Comparison of ENCODE assay signal across 1 cellular context in the genomic region with DNA sequence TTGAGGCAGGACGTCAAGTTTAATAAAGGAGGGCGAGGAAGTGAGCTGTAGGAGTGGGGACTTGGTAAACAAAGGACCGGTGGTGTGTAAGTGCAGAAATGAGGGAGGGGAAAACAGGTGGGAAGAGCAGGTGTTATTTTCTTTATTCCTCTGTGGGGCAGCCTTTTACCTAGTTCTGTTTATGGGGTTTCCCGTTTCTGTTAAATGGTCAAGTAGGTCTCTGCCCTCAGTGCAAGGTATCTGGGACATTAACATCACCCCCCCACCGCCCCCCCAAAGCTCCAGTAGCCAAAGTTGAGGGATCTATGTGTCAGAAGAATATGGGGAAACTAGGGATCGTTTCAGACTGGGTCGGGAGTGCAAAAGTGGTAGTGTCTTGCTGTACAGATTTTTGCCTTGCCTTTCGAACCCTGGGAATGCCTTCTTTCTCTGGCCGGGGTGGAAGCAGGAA.
TF ChIP-seq lines count a peak whose summit lies in the region.

No MANE protein-coding gene starts in this region.

TF ChIP-seq in WTC11, 78 proteins besides CTCF, POLR2A, EP300 and RAD21 (continued from another document):
- TF ChIP-seq, protein P1, sequence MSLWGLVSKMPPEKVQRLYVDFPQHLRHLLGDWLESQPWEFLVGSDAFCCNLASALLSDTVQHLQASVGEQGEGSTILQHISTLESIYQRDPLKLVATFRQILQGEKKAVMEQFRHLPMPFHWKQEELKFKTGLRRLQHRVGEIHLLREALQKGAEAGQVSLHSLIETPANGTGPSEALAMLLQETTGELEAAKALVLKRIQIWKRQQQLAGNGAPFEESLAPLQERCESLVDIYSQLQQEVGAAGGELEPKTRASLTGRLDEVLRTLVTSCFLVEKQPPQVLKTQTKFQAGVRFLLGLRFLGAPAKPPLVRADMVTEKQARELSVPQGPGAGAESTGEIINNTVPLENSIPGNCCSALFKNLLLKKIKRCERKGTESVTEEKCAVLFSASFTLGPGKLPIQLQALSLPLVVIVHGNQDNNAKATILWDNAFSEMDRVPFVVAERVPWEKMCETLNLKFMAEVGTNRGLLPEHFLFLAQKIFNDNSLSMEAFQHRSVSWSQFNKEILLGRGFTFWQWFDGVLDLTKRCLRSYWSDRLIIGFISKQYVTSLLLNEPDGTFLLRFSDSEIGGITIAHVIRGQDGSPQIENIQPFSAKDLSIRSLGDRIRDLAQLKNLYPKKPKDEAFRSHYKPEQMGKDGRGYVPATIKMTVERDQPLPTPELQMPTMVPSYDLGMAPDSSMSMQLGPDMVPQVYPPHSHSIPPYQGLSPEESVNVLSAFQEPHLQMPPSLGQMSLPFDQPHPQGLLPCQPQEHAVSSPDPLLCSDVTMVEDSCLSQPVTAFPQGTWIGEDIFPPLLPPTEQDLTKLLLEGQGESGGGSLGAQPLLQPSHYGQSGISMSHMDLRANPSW (CRISPR knock-in tag; conservative IDR thresholded peaks at IDR 0.05; ENCODE audit: low read depth) = no peak
TF ChIP-seq in WTC11: peak in this region for 0.
